In genomic region chr14:62889354-62889753, GRCh38 we compare ENCODE assay signal across 13 cellular contexts.
DNase-seq lines count a peak whose midpoint lies in the region; ATAC-seq and TF ChIP-seq lines count a peak whose summit lies in the region.
"Had no signal": no experiment of that assay in that cellular context is flagged by ENCODE, and none has a peak within 500 bp of the region (broad histone marks: within the 10 kb centered on the region; RNA-seq: fewer than 3 reads in every experiment).

No MANE protein-coding gene starts in this region.

- no TSS peak for BruUV-seq in IMR-90 (replicated peaks; lab: Mats Ljungman, UMichigan)

- WGBS in IMR-90 (ENCODE audit: extremely low coverage in 2 of 2, insufficient read length in 1 of 2), 2 experiments, result no CpG with 5 or more reads among the region's 4 CpGs

- TF ChIP-seq CTCF in BE2C (IDR thresholded peaks at IDR 0.05; ENCODE audit: low read depth, low read length) (no peak), IMR-90 (conservative IDR thresholded peaks at IDR 0.05; ENCODE audit: low read depth, low read length) (no peak), fibroblast of mammary gland (conservative IDR thresholded peaks at IDR 0.05; ENCODE audit: control insufficient read depth, insufficient read depth, low read depth, low read length) (no peak)

- H3K4me3 ChIP-seq in BE2C (ENCODE audit: low read depth, low read length) (no peak overlapping the region), IMR-90 (ENCODE audit: insufficient read depth, low read depth, low read length) (no peak overlapping the region), fibroblast of mammary gland (ENCODE audit: control insufficient read depth, low read depth, low read length) (no peak overlapping the region)
- H3K4me3 ChIP-seq: GM12878 had no signal

- H2BK5ac ChIP-seq in IMR-90 (ENCODE audit: low read depth, low read length, poor library complexity, severe bottlenecking), result no peak overlapping the region

- no peak overlapping the region for H2BK20ac ChIP-seq in IMR-90 (ENCODE audit: low read depth, low read length)

- H3K14ac ChIP-seq in IMR-90 (replicated peaks; ENCODE audit: low read depth, low read length), result no peak overlapping the region

- H3K4ac ChIP-seq in IMR-90 (ENCODE audit: low read depth, low read length), result no peak overlapping the region

- ATAC-seq in IMR-90 (ENCODE audit: low read depth) (no peak), GM18873 (IDR thresholded peaks at IDR 0.05; ENCODE audit: low FRiP score, unreplicated experiment) (no peak), HG03108 (IDR thresholded peaks at IDR 0.05; ENCODE audit: unreplicated experiment) (no peak), GM19455 (IDR thresholded peaks at IDR 0.05; ENCODE audit: unreplicated experiment) (no peak)
- ATAC-seq: GM12878, HepG2 had no signal

- no peak overlapping the region for H2AK9ac ChIP-seq in IMR-90 (replicated peaks; ENCODE audit: low read depth, low read length, poor library complexity)

- no peak overlapping the region for H3K27ac ChIP-seq in IMR-90 (ENCODE audit: insufficient read depth, low read length)
- H3K27ac ChIP-seq: C4-2B had no signal

- no peak overlapping the region for H3K9ac ChIP-seq in IMR-90 (ENCODE audit: low read depth, low read length)

- no peak overlapping the region for H3K4me2 ChIP-seq in IMR-90 (ENCODE audit: low read depth, low read length)

- intact Hi-C loops in IMR-90 (cut with micrococcal nuclease), result no loop called here

- H4K20me1 ChIP-seq in IMR-90 (ENCODE audit: insufficient read depth, low read length), result no peaks in the 10 kb centered on the region

- H2BK120ac ChIP-seq in IMR-90 (ENCODE audit: low read depth, low read length), result no peak overlapping the region

- H4K5ac ChIP-seq in IMR-90 (ENCODE audit: low read depth, low read length), result no peak overlapping the region

- H3K9me3 ChIP-seq in BE2C (no peaks in the 10 kb centered on the region), IMR-90 (ENCODE audit: control insufficient read depth, insufficient read depth, low read length) (no peaks in the 10 kb centered on the region)

- no peak for TF ChIP-seq RAD21 in IMR-90 (IDR thresholded peaks at IDR 0.05; ENCODE audit: low read length)

- no peaks in the 10 kb centered on the region for H3K9me1 ChIP-seq in IMR-90 (ENCODE audit: insufficient read depth, low read length)

- no peak overlapping the region for H3K18ac ChIP-seq in IMR-90 (ENCODE audit: low read depth, low read length)

- H3K79me1 ChIP-seq in IMR-90 (ENCODE audit: low read depth in 1 of 2, low read length in 2 of 2), result no peaks in the 10 kb centered on the region

- no peaks in the 10 kb centered on the region for H3K27me3 ChIP-seq in BE2C
- H3K27me3 ChIP-seq in IMR-90 (ENCODE audit: control insufficient read depth, insufficient read depth, low read length), result no peaks in the 10 kb centered on the region

- H2AFZ ChIP-seq in IMR-90 (replicated peaks; ENCODE audit: low read length, poor library complexity), result no peak overlapping the region

- peak; percentile 65 for DNase-seq in BE2C
- DNase-seq in IMR-90, result peak; percentile 5
- peak; percentile 3 for DNase-seq in fibroblast of mammary gland (ENCODE audit: low read depth)
- DNase-seq in iPS-NIHi7 (ENCODE audit: extremely low spot score), result peak; percentile 17
- no peak for DNase-seq in activated CD8-positive, alpha-beta memory T cell treated with anti-CD3 and anti-CD28 coated beads, Interleukin-2, amount 50 U/mL, for 48 hours
- DNase-seq: CD4-positive, alpha-beta memory T cell; DMS79 had no signal

- in situ Hi-C loops in IMR-90 (cut with MboI; ENCODE audit: low sequenced_read_pairs), result no loop called here

- H4K8ac ChIP-seq in IMR-90 (ENCODE audit: low read depth in 2 of 2, low read length in 2 of 2), result no peak overlapping the region

- H2AK5ac ChIP-seq in IMR-90 (ENCODE audit: low read depth, low read length), result no peak overlapping the region

- no peak for TF ChIP-seq POLR2A in IMR-90 (IDR thresholded peaks at IDR 0.05; ENCODE audit: low read depth, low read length)

- H3K4me1 ChIP-seq in BE2C (peaks cover 21% of the 10 kb centered on the region), IMR-90 (ENCODE audit: control insufficient read depth, insufficient read depth, low read length) (peaks cover 2% of the 10 kb centered on the region; the same call in 1 of the 2 replicates)

- no peak overlapping the region for H3K56ac ChIP-seq in IMR-90 (ENCODE audit: extremely low read depth, insufficient read depth, low read length)

- H3K36me3 ChIP-seq in BE2C (no peaks in the 10 kb centered on the region), IMR-90 (ENCODE audit: control insufficient read depth, insufficient read depth, low read length) (no peaks in the 10 kb centered on the region)

- H3K23ac ChIP-seq in IMR-90 (ENCODE audit: low read depth, low read length), result no peak overlapping the region

- dilution Hi-C loops in IMR-90 (cut with HindIII; ENCODE audit: low sequenced_read_pairs, unreplicated experiment), result no loop called here

- CTCF ChIA-PET in IMR-90 (lab: Yijun Ruan, JAX), result no interaction called here

- no peak overlapping the region for H2BK15ac ChIP-seq in IMR-90 (ENCODE audit: low read depth, low read length)

- H4K91ac ChIP-seq in IMR-90 (ENCODE audit: insufficient read depth, low read depth, low read length), result no peak overlapping the region

- POLR2A ChIA-PET in IMR-90 (lab: Charles Lee; ENCODE audit: unreplicated experiment), result no interaction called here

TF ChIP-seq in IMR-90, 13 proteins besides CTCF, POLR2A, EP300 and RAD21:
- TF ChIP-seq NFE2L2 (IDR thresholded peaks at IDR 0.05; ENCODE audit: low read depth, low read length), result no peak
- no peak for TF ChIP-seq SMC3 (IDR thresholded peaks at IDR 0.05; ENCODE audit: low read depth, low read length)
- no peak for TF ChIP-seq MAFK (IDR thresholded peaks at IDR 0.05; ENCODE audit: low read depth, low read length)
- TF ChIP-seq ELK1 (IDR thresholded peaks at IDR 0.05; ENCODE audit: borderline replicate concordance, low read depth, low read length), result no peak
- TF ChIP-seq RCOR1 (IDR thresholded peaks at IDR 0.05; ENCODE audit: insufficient replicate concordance, low read length), result no peak
- no peak for TF ChIP-seq MAZ (IDR thresholded peaks at IDR 0.05; ENCODE audit: borderline replicate concordance, low read depth, low read length)
- TF ChIP-seq RFX5 (IDR thresholded peaks at IDR 0.05; ENCODE audit: low read depth, low read length), result no peak
- no peak for TF ChIP-seq CHD1 (IDR thresholded peaks at IDR 0.05; ENCODE audit: low read depth, low read length)
- no peak for TF ChIP-seq MXI1 (IDR thresholded peaks at IDR 0.05; ENCODE audit: borderline replicate concordance, low read depth, low read length)
